1 cellular context compared by ENCODE assay signal in the genomic region with DNA sequence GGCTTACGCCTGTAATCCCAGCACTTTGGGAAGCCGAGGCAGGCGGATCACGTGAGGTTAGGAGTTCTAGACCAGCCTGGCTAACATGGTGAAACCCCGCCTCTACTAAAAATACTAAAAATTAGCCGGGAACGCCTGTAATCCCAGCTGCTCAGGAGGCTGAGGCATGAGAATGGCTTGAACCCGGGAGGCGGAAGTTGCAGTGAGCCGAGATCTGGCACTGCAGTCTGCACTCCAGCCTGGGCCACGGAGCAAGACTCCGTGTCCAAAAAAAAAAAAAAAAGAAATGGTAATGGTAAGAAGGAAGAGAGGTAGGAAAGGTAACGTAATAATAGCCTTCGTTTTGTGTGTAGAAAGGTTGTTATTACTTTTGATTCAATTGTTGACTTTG.
A peak's percentile ranks its signal among the peaks of the same experiment; 100 is the strongest.
TF ChIP-seq lines count a peak whose summit lies in the region.

No MANE protein-coding gene starts in this region.

TF ChIP-seq in K562, 482 proteins besides CTCF, POLR2A, EP300 and RAD21 (continued from another document):
- TF ChIP-seq, protein P1, sequence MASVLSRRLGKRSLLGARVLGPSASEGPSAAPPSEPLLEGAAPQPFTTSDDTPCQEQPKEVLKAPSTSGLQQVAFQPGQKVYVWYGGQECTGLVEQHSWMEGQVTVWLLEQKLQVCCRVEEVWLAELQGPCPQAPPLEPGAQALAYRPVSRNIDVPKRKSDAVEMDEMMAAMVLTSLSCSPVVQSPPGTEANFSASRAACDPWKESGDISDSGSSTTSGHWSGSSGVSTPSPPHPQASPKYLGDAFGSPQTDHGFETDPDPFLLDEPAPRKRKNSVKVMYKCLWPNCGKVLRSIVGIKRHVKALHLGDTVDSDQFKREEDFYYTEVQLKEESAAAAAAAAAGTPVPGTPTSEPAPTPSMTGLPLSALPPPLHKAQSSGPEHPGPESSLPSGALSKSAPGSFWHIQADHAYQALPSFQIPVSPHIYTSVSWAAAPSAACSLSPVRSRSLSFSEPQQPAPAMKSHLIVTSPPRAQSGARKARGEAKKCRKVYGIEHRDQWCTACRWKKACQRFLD (CRISPR knock-in tag; IDR thresholded peaks at IDR 0.05), result no peak
- TF ChIP-seq WHSC1 (IDR thresholded peaks at IDR 0.05; ENCODE audit: low read length) (no peak), PHF20 (IDR thresholded peaks at IDR 0.05; ENCODE audit: partially characterized antibody) (no peak), ZBTB40 (IDR thresholded peaks at IDR 0.05) (peak; percentile 33; the same call in 1 of the 2 replicates), ZBTB40 (CRISPR knock-in tag; IDR thresholded peaks at IDR 0.05) (no peak), ZNF583 (CRISPR knock-in tag; IDR thresholded peaks at IDR 0.05) (no peak)
- TF ChIP-seq, protein P2, sequence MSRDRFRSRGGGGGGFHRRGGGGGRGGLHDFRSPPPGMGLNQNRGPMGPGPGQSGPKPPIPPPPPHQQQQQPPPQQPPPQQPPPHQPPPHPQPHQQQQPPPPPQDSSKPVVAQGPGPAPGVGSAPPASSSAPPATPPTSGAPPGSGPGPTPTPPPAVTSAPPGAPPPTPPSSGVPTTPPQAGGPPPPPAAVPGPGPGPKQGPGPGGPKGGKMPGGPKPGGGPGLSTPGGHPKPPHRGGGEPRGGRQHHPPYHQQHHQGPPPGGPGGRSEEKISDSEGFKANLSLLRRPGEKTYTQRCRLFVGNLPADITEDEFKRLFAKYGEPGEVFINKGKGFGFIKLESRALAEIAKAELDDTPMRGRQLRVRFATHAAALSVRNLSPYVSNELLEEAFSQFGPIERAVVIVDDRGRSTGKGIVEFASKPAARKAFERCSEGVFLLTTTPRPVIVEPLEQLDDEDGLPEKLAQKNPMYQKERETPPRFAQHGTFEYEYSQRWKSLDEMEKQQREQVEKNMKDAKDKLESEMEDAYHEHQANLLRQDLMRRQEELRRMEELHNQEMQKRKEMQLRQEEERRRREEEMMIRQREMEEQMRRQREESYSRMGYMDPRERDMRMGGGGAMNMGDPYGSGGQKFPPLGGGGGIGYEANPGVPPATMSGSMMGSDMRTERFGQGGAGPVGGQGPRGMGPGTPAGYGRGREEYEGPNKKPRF (IDR thresholded peaks at IDR 0.05; ENCODE audit: low read depth, low read length), result no peak
TF ChIP-seq in K562: peak in this region for 7.
